ENCODE assay signal across 29 cellular contexts in the genomic region with DNA sequence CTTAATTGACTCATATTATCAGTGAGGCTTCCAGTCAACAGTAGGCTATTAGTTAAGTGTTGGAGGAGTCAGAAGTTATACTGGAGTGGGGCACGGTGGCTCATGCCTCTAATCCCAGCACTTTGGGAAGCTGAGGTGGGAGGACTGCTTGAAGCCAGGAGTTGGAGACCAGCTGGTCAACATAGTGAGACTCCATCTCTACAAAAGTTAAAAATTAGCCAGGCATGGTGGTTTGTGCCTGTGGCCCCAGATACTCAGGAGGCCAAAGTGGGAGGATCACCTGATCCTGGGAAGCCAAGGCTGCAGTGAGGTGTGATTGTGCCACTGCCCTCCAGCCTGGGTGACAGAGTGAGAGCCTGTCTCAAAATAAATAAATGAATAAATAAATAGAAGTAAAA. TPM values are rescaled to one million over a fixed set of nuclear protein-coding genes. Genes with fewer than 3 reads are reported as not detected.
A peak's percentile ranks its signal among the peaks of the same experiment; 100 is the strongest.
DNase-seq lines count a peak whose midpoint lies in the region; ATAC-seq, FAIRE-seq and TF ChIP-seq lines count a peak whose summit lies in the region.
"Had no signal": no experiment of that assay in that cellular context is flagged by ENCODE, and none has a peak within 500 bp of the region (broad histone marks: within the 10 kb centered on the region; RNA-seq: fewer than 3 reads in every experiment).

No MANE protein-coding gene starts in this region.

- H3K27ac ChIP-seq in kidney (ENCODE audit: low read depth in 2 of 2, low read length in 2 of 2), result peak overlapping the region; percentile 61 to 68
- H3K27ac ChIP-seq: adrenal gland, C4-2B, coronary artery, gastroesophageal sphincter, KMS-11, SJSA1, uterus had no signal

- H3K27ac Mint-ChIP-seq in activated T-helper 17 cell treated with anti-CD3 and anti-CD28 coated beads, Interleukin-2, amount 50 U/mL, for 72 hours, result peak overlapping the region; percentile 81
- peak overlapping the region; percentile 3 for H3K27ac Mint-ChIP-seq in nephron progenitor cell
- H3K27ac Mint-ChIP-seq: GM23338; HFFc6; stimulated activated naive B cell treated with anti-CD40 and anti-IgM and Interleukin-4, amounts not matched to agents 10 μg/mL and 1 μg/mL and 100 μg/mL, for 72 hours had no signal

- peak overlapping the region in 1 of 2 donors; percentile 51 for H3K9ac ChIP-seq in kidney (ENCODE audit: low read length in 2 of 2)
- H3K9ac ChIP-seq: KMS-11 had no signal

- TF ChIP-seq CTCF in kidney (IDR thresholded peaks at IDR 0.05; ENCODE audit: borderline replicate concordance, extremely low read depth, insufficient read depth), result no peak
- no peak for TF ChIP-seq CTCF in nephron progenitor cell (IDR thresholded peaks at IDR 0.05)

- H3K9me3 ChIP-seq in kidney (ENCODE audit: control insufficient read depth in 1 of 2, low read length in 2 of 2), result no peaks in the 10 kb centered on the region
- H3K9me3 ChIP-seq: adrenal gland, gastroesophageal sphincter, SJSA1, uterus had no signal

- H3K4me3 ChIP-seq in kidney (ENCODE audit: low read length in 2 of 2), result no peak overlapping the region
- H3K4me3 ChIP-seq: adrenal gland, coronary artery, gastroesophageal sphincter, GM23338, SJSA1, uterus had no signal

- no peaks in the 10 kb centered on the region for H3K36me3 Mint-ChIP-seq in activated T-helper 17 cell treated with anti-CD3 and anti-CD28 coated beads, Interleukin-2, amount 50 U/mL, for 72 hours (ENCODE audit: low read depth)
- H3K36me3 Mint-ChIP-seq in nephron progenitor cell (ENCODE audit: low read depth), result peaks cover 4% of the 10 kb centered on the region

- intact Hi-C loops in kidney (cut with DNase I), result no loop called here

- peaks cover 6% of the 10 kb centered on the region for H3K4me1 Mint-ChIP-seq in activated T-helper 17 cell treated with anti-CD3 and anti-CD28 coated beads, Interleukin-2, amount 50 U/mL, for 72 hours
- peaks cover 60% of the 10 kb centered on the region for H3K4me1 Mint-ChIP-seq in nephron progenitor cell
- H3K4me1 Mint-ChIP-seq: GM23338 had no signal

- no peaks in the 10 kb centered on the region for H3K27me3 Mint-ChIP-seq in activated T-helper 17 cell treated with anti-CD3 and anti-CD28 coated beads, Interleukin-2, amount 50 U/mL, for 72 hours
- H3K27me3 Mint-ChIP-seq in nephron progenitor cell (ENCODE audit: low read depth, poor library complexity), result peaks cover 6% of the 10 kb centered on the region
- H3K27me3 Mint-ChIP-seq: stimulated activated naive B cell treated with anti-CD40 and anti-IgM and Interleukin-4, amounts not matched to agents 10 μg/mL and 1 μg/mL and 100 μg/mL, for 72 hours had no signal

- FAIRE-seq in kidney (lab: Jason Lieb, UNC), result no peak
- FAIRE-seq: islet of Langerhans, TTC549 had no signal

- H3K36me3 ChIP-seq in kidney (ENCODE audit: control insufficient read depth in 1 of 2, insufficient read depth in 2 of 2, low read length in 2 of 2), result no peaks in the 10 kb centered on the region
- H3K36me3 ChIP-seq: adrenal gland, gastroesophageal sphincter, SJSA1, uterus had no signal

- no peak overlapping the region for H3K4me3 Mint-ChIP-seq in activated T-helper 17 cell treated with anti-CD3 and anti-CD28 coated beads, Interleukin-2, amount 50 U/mL, for 72 hours
- H3K4me3 Mint-ChIP-seq in nephron progenitor cell, result no peak overlapping the region
- H3K4me3 Mint-ChIP-seq: GM23338; HFFc6; stimulated activated naive B cell treated with anti-CD40 and anti-IgM and Interleukin-4, amounts not matched to agents 10 μg/mL and 1 μg/mL and 100 μg/mL, for 72 hours had no signal

- no peak for ATAC-seq in activated T-helper 17 cell treated with anti-CD3 and anti-CD28 coated beads, Interleukin-2, amount 50 U/mL, for 72 hours (replicated peaks)
- ATAC-seq in HG02798 (IDR thresholded peaks at IDR 0.05; ENCODE audit: poor library complexity, unreplicated experiment) (no peak), GM18502 (IDR thresholded peaks at IDR 0.05; ENCODE audit: poor library complexity, unreplicated experiment) (no peak)
- ATAC-seq: gastroesophageal sphincter; GM23338; stimulated activated naive B cell treated with anti-CD40 and anti-IgM and Interleukin-4, amounts not matched to agents 10 μg/mL and 1 μg/mL and 100 μg/mL, for 72 hours had no signal

- H3K9me3 Mint-ChIP-seq in activated T-helper 17 cell treated with anti-CD3 and anti-CD28 coated beads, Interleukin-2, amount 50 U/mL, for 72 hours, result no peaks in the 10 kb centered on the region
- H3K9me3 Mint-ChIP-seq in nephron progenitor cell, result no peaks in the 10 kb centered on the region
- H3K9me3 Mint-ChIP-seq: GM23338; HFFc6; stimulated activated naive B cell treated with anti-CD40 and anti-IgM and Interleukin-4, amounts not matched to agents 10 μg/mL and 1 μg/mL and 100 μg/mL, for 72 hours had no signal

- DNase-seq in COLO668 (lab: John Stamatoyannopoulos, UW; ENCODE audit: unreplicated experiment) (peak; percentile 48), kidney (no peak), nephron progenitor cell (no peak), COLO829 (ENCODE audit: low spot score) (no peak), islet precursor cell (no peak)
- DNase-seq: activated T-cell treated with anti-CD3 and anti-CD28 coated beads, Interleukin-2, amount 50 U/mL, for 1 hour; adrenal gland; DMS153; GDM1; HFFc6; mesenchymal stem cell; NCI-H1436 treated with DMSO at 0.1 percent for 48 hours; NCI-H524; stimulated activated CD4-positive, alpha-beta T cell treated with anti-CD3 and anti-CD28 coated beads, Interleukin-4, amount 100 ng/mL, for 1 hour; stimulated activated naive B cell treated with anti-CD40 and anti-IgM and Interleukin-4, amounts not matched to agents 10 μg/mL and 1 μg/mL and 100 μg/mL, for 72 hours; uterus had no signal

- H3K4me1 ChIP-seq in kidney (ENCODE audit: control insufficient read depth in 1 of 2, insufficient read depth in 1 of 2, low read depth in 1 of 2, low read length in 2 of 2), result peaks cover 31 to 52% of the 10 kb centered on the region in 2 donors

RNA-seq across cellular contexts. Expression of gene COMP, which starts 53.2 kb away (rescaled TPM):
- total RNA-seq in activated T-helper 17 cell treated with anti-CD3 and anti-CD28 coated beads, Interleukin-2, amount 50 U/mL, for 72 hours, result not detected
- 33.2 TPM for total RNA-seq in kidney
- polyA plus RNA-seq in kidney (ENCODE audit: insufficient read depth, low read depth, low replicate concordance), result 1.8 TPM
- total RNA-seq: HT1080; SJSA1; T-helper 1 cell treated with Interleukin-12 subunit alpha and Interleukin-12 subunit beta and Interleukin-4 antibody, amounts not matched to agents 30 ng/mL and 1 ng/mL, for 36 hours had no signal

RNA-seq across cellular contexts. Expression of gene CRTC1, which starts 54.5 kb away (rescaled TPM):
- total RNA-seq in activated T-helper 17 cell treated with anti-CD3 and anti-CD28 coated beads, Interleukin-2, amount 50 U/mL, for 72 hours, result 10 to 100 TPM in 1 of 2 donors, 1 to 10 TPM in 1; 7.8 to 13.6 TPM
- total RNA-seq in kidney, result 26.8 TPM
- 10.9 TPM for polyA plus RNA-seq in kidney (ENCODE audit: insufficient read depth, low read depth, low replicate concordance)

Comparison
In these comparisons a context has a peak if more than half of its experiments do, and no peak if none do; other contexts are left out.
1. RNA of gene COMP, which starts 53.2 kb away (total RNA-seq): 33.2 TPM in kidney (single experiment); not detected in activated T-helper 17 cell treated with anti-CD3 and anti-CD28 coated beads, Interleukin-2, amount 50 U/mL, for 72 hours; every median in the first group is over 10 times any median in the second.